ENCODE assay signal across 16 cellular contexts in genomic region chr3:98532275-98532637, GRCh38. TPM values are rescaled to one million over a fixed set of nuclear protein-coding genes. Genes with fewer than 3 reads are reported as not detected.
DNase-seq lines count a peak whose midpoint lies in the region; ATAC-seq, FAIRE-seq and TF ChIP-seq lines count a peak whose summit lies in the region.
"Had no signal": no experiment of that assay in that cellular context is flagged by ENCODE, and none has a peak within 500 bp of the region (broad histone marks: within the 10 kb centered on the region; RNA-seq: fewer than 3 reads in every experiment).

No MANE protein-coding gene starts in this region.

- peaks cover 11% of the 10 kb centered on the region for H3K27me3 Mint-ChIP-seq in stimulated activated naive CD8-positive, alpha-beta T cell treated with anti-CD3 and anti-CD28 coated beads, Interleukin-15, Interleukin-2, amounts not matched to agents 100 ng/mL and 50 ng/mL, for 24 hours
- no peaks in the 10 kb centered on the region for H3K27me3 Mint-ChIP-seq in activated naive CD8-positive, alpha-beta T cell
- H3K27me3 Mint-ChIP-seq: naive thymus-derived CD8-positive, alpha-beta T cell had no signal

- H3K36me3 ChIP-seq in psoas muscle (ENCODE audit: insufficient read depth in 1 of 2, low read depth in 1 of 2) = no peaks in the 10 kb centered on the region
- H3K36me3 ChIP-seq: HAP-1, MG63 had no signal

- peak; percentile 55 for FAIRE-seq in urothelium cell line (lab: Jason Lieb, UNC)

- H3K27ac ChIP-seq in psoas muscle = no peak overlapping the region

- no peaks in the 10 kb centered on the region for H3K9me3 Mint-ChIP-seq in stimulated activated naive CD8-positive, alpha-beta T cell treated with anti-CD3 and anti-CD28 coated beads, Interleukin-15, Interleukin-2, amounts not matched to agents 100 ng/mL and 50 ng/mL, for 24 hours
- H3K9me3 Mint-ChIP-seq in activated naive CD8-positive, alpha-beta T cell (ENCODE audit: low read depth) = no peaks in the 10 kb centered on the region
- H3K9me3 Mint-ChIP-seq: naive thymus-derived CD8-positive, alpha-beta T cell had no signal

- peak overlapping the region; percentile 74 for H3K4me3 Mint-ChIP-seq in stimulated activated naive CD8-positive, alpha-beta T cell treated with anti-CD3 and anti-CD28 coated beads, Interleukin-15, Interleukin-2, amounts not matched to agents 100 ng/mL and 50 ng/mL, for 24 hours
- H3K4me3 Mint-ChIP-seq in activated naive CD8-positive, alpha-beta T cell = peak overlapping the region; percentile 27

- H3K27ac Mint-ChIP-seq in stimulated activated naive CD8-positive, alpha-beta T cell treated with anti-CD3 and anti-CD28 coated beads, Interleukin-15, Interleukin-2, amounts not matched to agents 100 ng/mL and 50 ng/mL, for 24 hours = peak overlapping the region; percentile 36
- H3K27ac Mint-ChIP-seq in activated naive CD8-positive, alpha-beta T cell = no peak overlapping the region

- TF ChIP-seq CTCF in psoas muscle (IDR thresholded peaks at IDR 0.05) = no peak

- peaks cover 42% of the 10 kb centered on the region for H3K4me1 Mint-ChIP-seq in stimulated activated naive CD8-positive, alpha-beta T cell treated with anti-CD3 and anti-CD28 coated beads, Interleukin-15, Interleukin-2, amounts not matched to agents 100 ng/mL and 50 ng/mL, for 24 hours (ENCODE audit: low read depth)
- peaks cover 14% of the 10 kb centered on the region for H3K4me1 Mint-ChIP-seq in activated naive CD8-positive, alpha-beta T cell (ENCODE audit: low read depth)
- H3K4me1 Mint-ChIP-seq: naive thymus-derived CD8-positive, alpha-beta T cell had no signal

- DNase-seq in stimulated activated naive CD8-positive, alpha-beta T cell treated with anti-CD3 and anti-CD28 coated beads, Interleukin-15, Interleukin-2, amounts not matched to agents 100 U/mL and 50 U/mL, for 24 hours = no peak
- DNase-seq in urothelium cell line (ENCODE audit: low spot score) (no peak), psoas muscle (no peak), H4 (ENCODE audit: low spot score) (no peak)
- DNase-seq: cerebellar nuclear complex; kidney glomerular epithelial cell; MG63; naive thymus-derived CD8-positive, alpha-beta T cell; NCI-H2081 treated with DMSO at 0.1 percent for 48 hours; NCI-H69 had no signal

- H3K36me3 Mint-ChIP-seq in stimulated activated naive CD8-positive, alpha-beta T cell treated with anti-CD3 and anti-CD28 coated beads, Interleukin-15, Interleukin-2, amounts not matched to agents 100 ng/mL and 50 ng/mL, for 24 hours (ENCODE audit: low read depth) = peaks cover 9% of the 10 kb centered on the region
- H3K36me3 Mint-ChIP-seq in activated naive CD8-positive, alpha-beta T cell = no peaks in the 10 kb centered on the region
- H3K36me3 Mint-ChIP-seq: naive thymus-derived CD8-positive, alpha-beta T cell had no signal

- ATAC-seq in stimulated activated naive CD8-positive, alpha-beta T cell treated with anti-CD3 and anti-CD28 coated beads, Interleukin-15, Interleukin-2, amounts not matched to agents 100 U/mL and 50 U/mL, for 24 hours = no peak
- peak; percentile 4 for ATAC-seq in HG03045 (IDR thresholded peaks at IDR 0.05; ENCODE audit: unreplicated experiment)
- ATAC-seq in HG02970 (IDR thresholded peaks at IDR 0.05; ENCODE audit: low FRiP score, unreplicated experiment) = no peak
- no peak for ATAC-seq in psoas muscle
- ATAC-seq: naive thymus-derived CD8-positive, alpha-beta T cell had no signal

- peaks cover 8% of the 10 kb centered on the region for H3K4me1 ChIP-seq in psoas muscle
- H3K4me1 ChIP-seq: HAP-1, tibial nerve had no signal

- WGBS in psoas muscle, 3 donors = 82 to 93% (median 84%) methylated on average over 5 of the region's 5 CpGs

- H3K27me3 ChIP-seq in psoas muscle (ENCODE audit: insufficient read depth in 3 of 3, low read length in 2 of 3) = no peaks in the 10 kb centered on the region
- H3K27me3 ChIP-seq: MG63, tibial nerve had no signal

- H3K4me3 ChIP-seq in psoas muscle = no peak overlapping the region
- H3K4me3 ChIP-seq: HAP-1, MG63 had no signal

- intact Hi-C loops in psoas muscle (cut with DNase I) = no loop called here

- H3K9me3 ChIP-seq in psoas muscle = no peaks in the 10 kb centered on the region
- H3K9me3 ChIP-seq: HAP-1, MG63, tibial nerve had no signal

RNA-seq across cellular contexts. Expression of gene GPR15, which starts 0.5 kb away (rescaled TPM):
- not detected for total RNA-seq in psoas muscle
- not detected for polyA plus RNA-seq in psoas muscle
- 0.06 TPM in 1 of 2 replicates, not detected in the other for total RNA-seq in H4 (2014; rRNA removed; shearing (Covaris generic))
- total RNA-seq: tibial nerve had no signal

RNA-seq across cellular contexts. Expression of gene CLDND1, which starts 9.6 kb away (rescaled TPM):
- total RNA-seq in psoas muscle = 10 to 100 TPM; 48.1 to 71.1 (median 57.1) TPM
- polyA plus RNA-seq in psoas muscle = 10 to 100 TPM; 50.8 to 78.9 (median 77.5) TPM
- 86.1 and 200 TPM in 2 replicates for total RNA-seq in H4 (2014; rRNA removed; shearing (Covaris generic))

RNA-seq across cellular contexts. Expression of gene OR5K2, which starts 34.8 kb away (rescaled TPM):
- not detected for total RNA-seq in psoas muscle
- not detected for polyA plus RNA-seq in psoas muscle
- not detected in 2 replicates for total RNA-seq in H4 (2014; rRNA removed; shearing (Covaris generic))
- total RNA-seq: naive thymus-derived CD8-positive, alpha-beta T cell; tibial nerve had no signal
- polyA plus RNA-seq: naive thymus-derived CD8-positive, alpha-beta T cell had no signal
